Comparison of ENCODE assay signal across 12 cellular contexts in the genomic region with DNA sequence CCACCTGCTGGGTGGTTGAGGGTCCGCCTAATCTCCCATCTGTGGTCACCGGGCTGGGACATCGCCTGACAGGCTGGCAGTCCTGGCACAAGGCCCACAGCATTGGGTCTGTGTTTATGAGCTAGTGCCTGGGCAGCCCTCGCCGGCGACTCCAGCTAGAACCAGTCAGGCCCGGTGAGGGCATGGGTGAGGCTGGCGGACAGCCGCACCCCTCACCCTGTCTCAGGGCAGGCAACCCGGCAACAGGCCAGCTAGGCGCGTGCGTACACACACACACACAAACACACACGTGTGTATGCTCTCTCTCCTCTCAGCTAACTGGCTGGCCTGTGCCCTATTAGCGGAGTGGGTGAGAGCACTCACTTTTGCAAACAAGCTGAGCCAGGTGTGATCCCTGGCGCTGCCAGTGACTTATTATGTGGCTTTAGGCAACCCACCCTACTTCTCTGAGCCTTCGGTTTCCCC. TPM values are rescaled to one million over a fixed set of nuclear protein-coding genes. Genes with fewer than 3 reads are reported as not detected.
DNase-seq lines count a peak whose midpoint lies in the region; ATAC-seq and TF ChIP-seq lines count a peak whose summit lies in the region.
"Had no signal": no experiment of that assay in that cellular context is flagged by ENCODE, and none has a peak within 500 bp of the region (broad histone marks: within the 10 kb centered on the region; RNA-seq: fewer than 3 reads in every experiment).

No MANE protein-coding gene starts in this region.

- H3K27ac Mint-ChIP-seq in nephron progenitor cell, result no peak overlapping the region
- H3K27ac Mint-ChIP-seq: activated naive CD8-positive, alpha-beta T cell treated with anti-CD3 and anti-CD28 coated beads, Interleukin-2, amount 10 ng/mL, durations not matched to agents 7 days and 5 days; stimulated activated naive CD8-positive, alpha-beta T cell treated with anti-CD3 and anti-CD28 coated beads, Interleukin-15, Interleukin-2, amounts not matched to agents 100 ng/mL and 50 ng/mL, for 24 hours had no signal

- H3K4me3 ChIP-seq in DND-41 (ENCODE audit: low read depth in 1 of 2, low read length in 2 of 2) (no peak overlapping the region), heart right ventricle (peak overlapping the region in 1 of 10 donors; percentile 9), prostate gland (no peak overlapping the region)

- TF ChIP-seq CTCF in DND-41 (IDR thresholded peaks at IDR 0.05; ENCODE audit: borderline replicate concordance, extremely low read depth, low read length, poor library complexity, severe bottlenecking) (no peak), heart right ventricle (IDR thresholded peaks at IDR 0.05) (no peak), prostate gland (IDR thresholded peaks at IDR 0.05) (peak in 1 of 4 experiments; percentile 7), nephron progenitor cell (IDR thresholded peaks at IDR 0.05) (no peak)

- H2AFZ ChIP-seq in DND-41 (ENCODE audit: low read depth, low read length), result no peak overlapping the region

- H3K9ac ChIP-seq in DND-41 (ENCODE audit: low read depth, low read length), result no peak overlapping the region

- peak; percentile 25 for TF ChIP-seq POLR2A in prostate gland (IDR thresholded peaks at IDR 0.05)

- H3K79me2 ChIP-seq in DND-41 (ENCODE audit: insufficient read depth, low read length), result no peaks in the 10 kb centered on the region

- no peaks in the 10 kb centered on the region for H3K27me3 Mint-ChIP-seq in nephron progenitor cell (ENCODE audit: low read depth, poor library complexity)
- H3K27me3 Mint-ChIP-seq: activated naive CD8-positive, alpha-beta T cell treated with anti-CD3 and anti-CD28 coated beads, Interleukin-2, amount 10 ng/mL, durations not matched to agents 7 days and 5 days; IgD-negative memory B cell; stimulated activated naive CD8-positive, alpha-beta T cell treated with anti-CD3 and anti-CD28 coated beads, Interleukin-15, Interleukin-2, amounts not matched to agents 100 ng/mL and 50 ng/mL, for 24 hours had no signal

- H3K9me3 ChIP-seq in DND-41 (ENCODE audit: insufficient read depth, low read length, severe bottlenecking) (no peaks in the 10 kb centered on the region), heart right ventricle (no peaks in the 10 kb centered on the region), prostate gland (no peaks in the 10 kb centered on the region)

- H3K27me3 ChIP-seq in DND-41 (ENCODE audit: insufficient read depth, low read length, poor library complexity) (no peaks in the 10 kb centered on the region), heart right ventricle (no peaks in the 10 kb centered on the region), prostate gland (replicated peaks; ENCODE audit: insufficient read depth) (no peaks in the 10 kb centered on the region)

- WGBS in heart right ventricle, 2 donors, result 56 to 69% methylated on average over 17 of the region's 17 CpGs
- 40% methylated on average over 17 of the region's 17 CpGs for WGBS in prostate gland

- intact Hi-C loops in heart right ventricle (cut with DNase I), result no loop called here
- intact Hi-C loops in prostate gland (cut with DNase I), result no loop called here

- H3K27ac ChIP-seq in DND-41 (ENCODE audit: low read length) (no peak overlapping the region), heart right ventricle (peak overlapping the region in 6 of 10 donors; percentile 7 to 67 (median 53)), prostate gland (peak overlapping the region; percentile 76 to 81)

- H3K36me3 ChIP-seq in DND-41 (ENCODE audit: insufficient read depth, low read length) (peaks cover 40% of the 10 kb centered on the region), heart right ventricle (peaks cover 0 to 83% (median 13%) of the 10 kb centered on the region in 9 donors), prostate gland (peaks cover 6 to 10% of the 10 kb centered on the region in 2 donors)

- no peaks in the 10 kb centered on the region for H3K9me3 Mint-ChIP-seq in nephron progenitor cell
- H3K9me3 Mint-ChIP-seq: activated naive CD8-positive, alpha-beta T cell treated with anti-CD3 and anti-CD28 coated beads, Interleukin-2, amount 10 ng/mL, durations not matched to agents 7 days and 5 days; IgD-negative memory B cell; stimulated activated naive CD8-positive, alpha-beta T cell treated with anti-CD3 and anti-CD28 coated beads, Interleukin-15, Interleukin-2, amounts not matched to agents 100 ng/mL and 50 ng/mL, for 24 hours had no signal

- peaks cover 23% of the 10 kb centered on the region for H3K36me3 Mint-ChIP-seq in nephron progenitor cell (ENCODE audit: low read depth)

- ATAC-seq in DND-41 (ENCODE audit: insufficient read depth, low read depth) (0 out of 3 replicates have a peak, but pooled peaks have one; percentile 23), heart right ventricle (peak in 7 of 8 donors; percentile 41 to 78 (median 71)), HG03378 (IDR thresholded peaks at IDR 0.05; ENCODE audit: unreplicated experiment) (no peak)

- H3K4me1 Mint-ChIP-seq in nephron progenitor cell, result peaks cover 59% of the 10 kb centered on the region

- H3K4me1 ChIP-seq in DND-41 (ENCODE audit: insufficient read depth, low read length) (no peaks in the 10 kb centered on the region), heart right ventricle (peaks cover 25 to 60% (median 53%) of the 10 kb centered on the region in 9 donors), prostate gland (replicated peaks) (peaks cover 29% of the 10 kb centered on the region)

- H4K20me1 ChIP-seq in DND-41 (ENCODE audit: insufficient read depth, low read length), result peaks cover 23% of the 10 kb centered on the region

- no peak overlapping the region for H3K4me3 Mint-ChIP-seq in nephron progenitor cell
- H3K4me3 Mint-ChIP-seq: activated naive CD8-positive, alpha-beta T cell treated with anti-CD3 and anti-CD28 coated beads, Interleukin-2, amount 10 ng/mL, durations not matched to agents 7 days and 5 days; IgD-negative memory B cell; stimulated activated naive CD8-positive, alpha-beta T cell treated with anti-CD3 and anti-CD28 coated beads, Interleukin-15, Interleukin-2, amounts not matched to agents 100 ng/mL and 50 ng/mL, for 24 hours had no signal

- no peak overlapping the region for H3K4me2 ChIP-seq in DND-41 (ENCODE audit: insufficient read depth, low read length)

- DNase-seq in DND-41 (no peak), NCI-H2196 treated with DMSO at 0.1 percent for 48 hours (lab: John Stamatoyannopoulos, UW; ENCODE audit: unreplicated experiment) (peak; percentile 75), heart right ventricle (peak; percentile 39 to 63), prostate gland (ENCODE audit: low spot score) (peak; percentile 92), nephron progenitor cell (no peak), A172 (ENCODE audit: low spot score) (no peak)
- DNase-seq in stimulated activated CD4-positive, alpha-beta T cell treated with anti-CD3 and anti-CD28 coated beads, Interleukin-12 subunit alpha, Interleukin-12 subunit beta, amount 100 ng/mL, for 4 hours, result no peak
- DNase-seq: activated CD4-positive, alpha-beta T cell treated with anti-CD3 and anti-CD28 coated beads for 1 hour; activated naive CD8-positive, alpha-beta T cell treated with anti-CD3 and anti-CD28 coated beads, Interleukin-2, amount 10 ng/mL, durations not matched to agents 7 days and 5 days had no signal

RNA-seq across cellular contexts. Expression of a gene that starts 10.4 kb away (rescaled TPM):
- total RNA-seq in heart right ventricle (1 to 10 TPM in 1 of 10 donors, under 1 TPM in 8, not detected in 1; 0.16 to 1.4 (median 0.57) TPM), prostate gland (10 to 100 TPM; 11.4 to 35.6 TPM)
- under 1 TPM; 0.41 to 0.51 TPM for polyA plus RNA-seq in heart right ventricle
- total RNA-seq in A172 (2014; rRNA removed; shearing (Covaris generic)), result 0.93 TPM in 1 of 2 replicates, not detected in the other
- total RNA-seq: activated naive CD8-positive, alpha-beta T cell treated with anti-CD3 and anti-CD28 coated beads, Interleukin-2, amount 10 ng/mL, durations not matched to agents 7 days and 5 days had no signal
- polyA plus RNA-seq: IgD-negative memory B cell had no signal

RNA-seq across cellular contexts. Expression of a gene that starts 25.0 kb away (rescaled TPM):
- total RNA-seq in heart right ventricle, result 1 to 10 TPM; 3.2 to 6.3 (median 4.2) TPM
- 1 to 10 TPM; 3.6 to 4.4 TPM for polyA plus RNA-seq in heart right ventricle
- 10 to 100 TPM; 20.3 to 69.8 TPM for total RNA-seq in prostate gland
- total RNA-seq in A172 (2014; rRNA removed; shearing (Covaris generic)), result 18.2 and 24.3 TPM in 2 replicates

RNA-seq across cellular contexts. Expression of a gene that starts 39.6 kb away (rescaled TPM):
- total RNA-seq in heart right ventricle, result 10 to 100 TPM; 57.4 to 84.7 (median 67.5) TPM
- 10 to 100 TPM; 12.8 to 73.3 TPM for polyA plus RNA-seq in heart right ventricle
- total RNA-seq in prostate gland, result 100 to 1,000 TPM in 1 of 2 donors, 10 to 100 TPM in 1; 98.3 to 138 TPM
- 66.8 and 77.5 TPM in 2 replicates for total RNA-seq in A172 (2014; rRNA removed; shearing (Covaris generic))

RNA-seq across cellular contexts. Expression of a gene that starts 42.0 kb away (rescaled TPM):
- total RNA-seq in heart right ventricle (not detected), prostate gland (1 to 10 TPM in 1 of 2 donors, not detected in 1; 1.5 TPM)
- under 1 TPM in 1 of 2 donors, not detected in 1; 0.10 TPM for polyA plus RNA-seq in heart right ventricle
- total RNA-seq in A172 (2014; rRNA removed; shearing (Covaris generic)), result not detected in 2 replicates
- total RNA-seq: activated naive CD8-positive, alpha-beta T cell treated with anti-CD3 and anti-CD28 coated beads, Interleukin-2, amount 10 ng/mL, durations not matched to agents 7 days and 5 days had no signal
- polyA plus RNA-seq: IgD-negative memory B cell had no signal

RNA-seq across cellular contexts. Expression of a gene that starts 48.0 kb away (rescaled TPM):
- total RNA-seq in heart right ventricle (10 to 100 TPM in 1 of 10 donors, 1 to 10 TPM in 9; 6.4 to 15.9 (median 9.0) TPM), prostate gland (1 to 10 TPM; 3.4 to 10.0 TPM)
- polyA plus RNA-seq in heart right ventricle, result 10 to 100 TPM; 21.1 to 26.1 TPM
- total RNA-seq in A172 (2014; rRNA removed; shearing (Covaris generic)), result 0.31 TPM in 1 of 2 replicates, not detected in the other
- total RNA-seq: activated naive CD8-positive, alpha-beta T cell treated with anti-CD3 and anti-CD28 coated beads, Interleukin-2, amount 10 ng/mL, durations not matched to agents 7 days and 5 days had no signal
- polyA plus RNA-seq: IgD-negative memory B cell had no signal

Comparison
In these comparisons a context has a peak if more than half of its experiments do, and no peak if none do; other contexts are left out.
1. DNase-seq: peak in NCI-H2196 treated with DMSO at 0.1 percent for 48 hours (single experiment), heart right ventricle (2 of 2) and prostate gland (single experiment); none in DND-41 (single experiment), nephron progenitor cell (single experiment), stimulated activated CD4-positive, alpha-beta T cell treated with anti-CD3 and anti-CD28 coated beads, Interleukin-12 subunit alpha, Interleukin-12 subunit beta, amount 100 ng/mL, for 4 hours (single experiment) and A172 (single experiment).